9 cellular contexts compared by ENCODE assay signal in the genomic region with DNA sequence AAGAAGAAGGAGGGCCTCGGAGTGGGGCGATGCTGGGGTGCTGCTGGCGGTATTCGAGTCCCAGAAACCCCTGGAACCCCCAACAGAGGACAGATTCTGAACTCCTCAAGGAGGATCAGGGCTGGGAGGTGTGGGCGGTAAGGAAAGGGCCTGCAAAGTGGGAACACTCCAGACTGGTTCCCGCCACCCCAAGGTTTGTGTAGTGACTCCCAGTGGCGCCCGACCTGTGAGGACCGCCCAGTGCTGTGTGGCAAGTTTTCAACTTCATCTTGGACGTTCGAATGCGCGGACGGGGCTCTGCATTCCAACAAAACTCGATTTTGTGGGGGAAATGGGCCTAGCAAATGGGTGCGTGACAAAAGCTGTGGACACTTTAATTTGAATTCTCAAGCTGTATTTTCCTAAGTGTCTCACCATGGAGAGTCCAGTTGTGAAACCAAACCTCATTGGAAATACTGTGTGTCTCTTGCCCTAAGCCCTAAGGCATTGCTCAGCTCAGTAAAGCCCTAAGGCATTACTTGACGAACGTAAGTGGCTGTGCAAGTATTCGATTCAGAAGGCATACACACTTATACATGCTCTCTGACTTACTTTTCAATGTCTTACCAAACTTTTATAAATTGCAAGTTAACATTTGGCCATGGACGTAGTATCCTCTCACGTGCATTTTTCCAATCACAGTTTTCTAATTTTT. TPM values are rescaled to one million over a fixed set of nuclear protein-coding genes. Genes with fewer than 3 reads are reported as not detected.
"Had no signal": no experiment of that assay in that cellular context is flagged by ENCODE, and none has a peak within 500 bp of the region (broad histone marks: within the 10 kb centered on the region; RNA-seq: fewer than 3 reads in every experiment).

No MANE protein-coding gene starts in this region.

- H3K4me1 Mint-ChIP-seq: IgD-negative memory B cell had no signal

- H3K9ac ChIP-seq: GM23248 had no signal

- H3K27ac Mint-ChIP-seq: H9, IgD-negative memory B cell had no signal

- DNase-seq: GM23248, GOT3, H9, HCEC 1CT, KBM-7 had no signal

- H2AFZ ChIP-seq: GM23248 had no signal

- H3K4me3 Mint-ChIP-seq: H9, IgD-negative memory B cell had no signal

- H3K4me3 ChIP-seq: GM23248 had no signal

- H3K27me3 Mint-ChIP-seq: IgD-negative memory B cell had no signal

- ATAC-seq: HepG2 had no signal

- H3K27ac ChIP-seq: GM23248, HL-60 had no signal

- FAIRE-seq: H54, HepG2 had no signal

- H3K36me3 Mint-ChIP-seq: IgD-negative memory B cell had no signal

- H3K9me3 Mint-ChIP-seq: IgD-negative memory B cell had no signal

RNA-seq across cellular contexts. Expression of a gene that starts 27.4 kb away (rescaled TPM):
- total RNA-seq: GM23248, H9, HepG2 had no signal
- polyA plus RNA-seq: GM23248, HepG2, IgD-negative memory B cell had no signal

RNA-seq across cellular contexts. Expression of a gene that starts 48.7 kb away (rescaled TPM):
- total RNA-seq: GM23248, H9, HepG2 had no signal
- polyA plus RNA-seq: GM23248, HepG2, IgD-negative memory B cell had no signal
